17 cellular contexts compared by ENCODE assay signal in genomic region chr4:7799306-7799705, GRCh38.
DNase-seq lines count a peak whose midpoint lies in the region; ATAC-seq and TF ChIP-seq lines count a peak whose summit lies in the region.
"Had no signal": no experiment of that assay in that cellular context is flagged by ENCODE, and none has a peak within 500 bp of the region (broad histone marks: within the 10 kb centered on the region; RNA-seq: fewer than 3 reads in every experiment).

No MANE protein-coding gene starts in this region.

- H3K36me3 Mint-ChIP-seq in neural progenitor cell: peaks cover 22% of the 10 kb centered on the region

- H3K4me2 ChIP-seq in OCI-LY1 (ENCODE audit: low read length) (peak overlapping the region; percentile 39), neural progenitor cell (no peak overlapping the region)
- H3K4me2 ChIP-seq: A549 had no signal

- H3K9me3 ChIP-seq in OCI-LY1 (ENCODE audit: low read length) (no peaks in the 10 kb centered on the region), neural progenitor cell (ENCODE audit: low read depth) (no peaks in the 10 kb centered on the region), sigmoid colon (no peaks in the 10 kb centered on the region)
- H3K9me3 ChIP-seq: A549 had no signal

- TF ChIP-seq CTCF in OCI-LY1 (IDR thresholded peaks at IDR 0.05; ENCODE audit: low read length) (no peak), neural progenitor cell (IDR thresholded peaks at IDR 0.05) (no peak), sigmoid colon (IDR thresholded peaks at IDR 0.05) (no peak)

- DNase-seq in neural progenitor cell (ENCODE audit: low spot score) (no peak), sigmoid colon (no peak), NCI-H526 (lab: John Stamatoyannopoulos, UW) (no peak)
- DNase-seq: BE2C; CD4-positive, alpha-beta memory T cell; COR-L47; DMS153; DMS79 treated with DMSO at 0.1 percent for 48 hours; EL; GOT3; H9 had no signal

- 97% methylated on average over 11 of the region's 11 CpGs for WGBS in sigmoid colon, 2 donors

- H3K4me1 ChIP-seq in OCI-LY1 (ENCODE audit: insufficient read depth, low read length, severe bottlenecking): peaks cover 30% of the 10 kb centered on the region
- H3K4me1 ChIP-seq in neural progenitor cell: no peaks in the 10 kb centered on the region
- H3K4me1 ChIP-seq in sigmoid colon: peaks cover 0 to 20% (median 13%) of the 10 kb centered on the region in 4 donors
- H3K4me1 ChIP-seq: BE2C had no signal

- no peak overlapping the region for H2AFZ ChIP-seq in OCI-LY1 (ENCODE audit: low read length)
- H2AFZ ChIP-seq in neural progenitor cell (replicated peaks): no peak overlapping the region

- no peaks in the 10 kb centered on the region for H3K79me2 ChIP-seq in OCI-LY1 (ENCODE audit: insufficient read depth, low read length)
- no peaks in the 10 kb centered on the region for H3K79me2 ChIP-seq in neural progenitor cell (ENCODE audit: low read depth)

- H3K4me1 Mint-ChIP-seq in neural progenitor cell: peaks cover 27% of the 10 kb centered on the region

- H3K4me3 Mint-ChIP-seq in neural progenitor cell: no peak overlapping the region
- H3K4me3 Mint-ChIP-seq: CD4-positive, alpha-beta memory T cell; H9 had no signal

- TF ChIP-seq POLR2A in sigmoid colon (IDR thresholded peaks at IDR 0.05): no peak

- H3K27me3 ChIP-seq in OCI-LY1 (ENCODE audit: insufficient read depth, low read length) (no peaks in the 10 kb centered on the region), neural progenitor cell (no peaks in the 10 kb centered on the region), sigmoid colon (no peaks in the 10 kb centered on the region)
- H3K27me3 ChIP-seq: BE2C had no signal

- no peaks in the 10 kb centered on the region for H3F3A ChIP-seq in OCI-LY1 (ENCODE audit: insufficient read depth, low read length)
- H3F3A ChIP-seq in neural progenitor cell (ENCODE audit: low read depth): peaks cover 2% of the 10 kb centered on the region

- no peak for TF ChIP-seq EP300 in sigmoid colon (IDR thresholded peaks at IDR 0.05)

- no peaks in the 10 kb centered on the region for H4K20me1 ChIP-seq in OCI-LY1 (ENCODE audit: insufficient read depth, low read length)
- peaks cover 5% of the 10 kb centered on the region for H4K20me1 ChIP-seq in neural progenitor cell (ENCODE audit: low read depth)

- peaks cover 3% of the 10 kb centered on the region for H3K27me3 Mint-ChIP-seq in neural progenitor cell (ENCODE audit: insufficient read depth, low read depth)
- H3K27me3 Mint-ChIP-seq: CD4-positive, alpha-beta memory T cell had no signal

- H3K27ac ChIP-seq in OCI-LY1 (ENCODE audit: low read depth, low read length, poor library complexity, severe bottlenecking): peak overlapping the region; percentile 64
- peak overlapping the region; percentile 19 for H3K27ac ChIP-seq in angular gyrus (ENCODE audit: low read depth, low read length)
- H3K27ac ChIP-seq in neural progenitor cell: no peak overlapping the region
- H3K27ac ChIP-seq in sigmoid colon: peak overlapping the region in 3 of 4 donors; percentile 3 to 57 (median 41)
- H3K27ac ChIP-seq: A549, C4-2B had no signal

- no peaks in the 10 kb centered on the region for H3K9me3 Mint-ChIP-seq in neural progenitor cell
- H3K9me3 Mint-ChIP-seq: CD4-positive, alpha-beta memory T cell had no signal

- no peak for ATAC-seq in GM19351 (IDR thresholded peaks at IDR 0.05; ENCODE audit: unreplicated experiment)
- no peak for ATAC-seq in GM21619 (IDR thresholded peaks at IDR 0.05; ENCODE audit: unreplicated experiment)
- ATAC-seq: A549 had no signal

- H3K36me3 ChIP-seq in OCI-LY1 (ENCODE audit: insufficient read depth, low read length) (no peaks in the 10 kb centered on the region; the same call in 1 of the 2 replicates), neural progenitor cell (no peaks in the 10 kb centered on the region), sigmoid colon (peaks cover 10 to 56% (median 24%) of the 10 kb centered on the region in 4 donors)

- H3K9ac ChIP-seq in OCI-LY1 (ENCODE audit: low read length): peak overlapping the region; percentile 27; the same call in 1 of the 2 replicates
- no peak overlapping the region for H3K9ac ChIP-seq in neural progenitor cell

- H3K4me3 ChIP-seq in OCI-LY1 (ENCODE audit: low read depth, low read length, poor library complexity, severe bottlenecking) (peak overlapping the region; percentile 45), neural progenitor cell (no peak overlapping the region), sigmoid colon (no peak overlapping the region)
- H3K4me3 ChIP-seq: A549 had no signal

- peak overlapping the region; percentile 4 for H3K27ac Mint-ChIP-seq in neural progenitor cell
- H3K27ac Mint-ChIP-seq: CD4-positive, alpha-beta memory T cell had no signal

- no peaks in the 10 kb centered on the region for H3K9me2 ChIP-seq in OCI-LY1 (ENCODE audit: low read depth, low read length)

- intact Hi-C loops in sigmoid colon (cut with DNase I): no loop called here
